Comparison of ENCODE assay signal across 34 cellular contexts in genomic region chr7:12138421-12138820, GRCh38.
"Had no signal": no experiment of that assay in that cellular context is flagged by ENCODE, and none has a peak within 500 bp of the region (broad histone marks: within the 10 kb centered on the region; RNA-seq: fewer than 3 reads in every experiment).

No MANE protein-coding gene starts in this region.

- H3K4me3 Mint-ChIP-seq: activated CD4-positive, alpha-beta memory T cell treated with anti-CD3 and anti-CD28 coated beads for 36 hours; activated naive CD4-positive, alpha-beta T cell treated with anti-CD3 and anti-CD28 coated beads, Interleukin-2, amount 10 ng/mL, durations not matched to agents 7 days and 5 days; activated naive CD8-positive, alpha-beta T cell; activated naive CD8-positive, alpha-beta T cell treated with anti-CD3 and anti-CD28 coated beads, Interleukin-2, amount 50 U/mL, for 24 hours; activated T-cell treated with anti-CD3 and anti-CD28 coated beads, Interleukin-2, amount 50 U/mL, for 4 hours; activated T-helper 1 cell treated with anti-CD3 and anti-CD28 coated beads, Interleukin-12 subunit alpha, Interleukin-12 subunit beta, Interleukin-2, Interleukin-4 antibody, amounts not matched to agents 30 ng/mL and 10 ng/mL and 1 ng/mL, durations not matched to agents 14 hours and 24 hours and 36 hours; brain; T-helper 1 cell treated with Interleukin-12 subunit alpha and Interleukin-12 subunit beta and Interleukin-4 antibody, amounts not matched to agents 30 μg/mL and 1 μg/mL, for 36 hours; T-helper 2 cell treated with Interferon-gamma antibody and Interleukin-4, amounts not matched to agents 5 μg/mL and 100 μg/mL, for 36 hours; WTC11 had no signal

- H3K4me1 Mint-ChIP-seq: activated naive CD4-positive, alpha-beta T cell treated with anti-CD3 and anti-CD28 coated beads, Interleukin-2, amount 10 ng/mL, durations not matched to agents 7 days and 5 days; activated naive CD8-positive, alpha-beta T cell treated with anti-CD3 and anti-CD28 coated beads, Interleukin-2, amount 50 U/mL, for 24 hours; brain; WTC11 had no signal

- H3K4me3 ChIP-seq: MG63 had no signal

- H3K27me3 Mint-ChIP-seq: activated CD4-positive, alpha-beta memory T cell treated with anti-CD3 and anti-CD28 coated beads for 36 hours; activated naive CD4-positive, alpha-beta T cell treated with anti-CD3 and anti-CD28 coated beads, Interleukin-2, amount 10 ng/mL, durations not matched to agents 7 days and 5 days; activated naive CD8-positive, alpha-beta T cell; activated naive CD8-positive, alpha-beta T cell treated with anti-CD3 and anti-CD28 coated beads, Interleukin-2, amount 50 U/mL, for 24 hours; brain had no signal

- H3K27ac Mint-ChIP-seq: activated CD4-positive, alpha-beta memory T cell treated with anti-CD3 and anti-CD28 coated beads for 36 hours; activated naive CD4-positive, alpha-beta T cell treated with anti-CD3 and anti-CD28 coated beads, Interleukin-2, amount 10 ng/mL, durations not matched to agents 7 days and 5 days; activated naive CD8-positive, alpha-beta T cell; activated naive CD8-positive, alpha-beta T cell treated with anti-CD3 and anti-CD28 coated beads, Interleukin-2, amount 50 U/mL, for 24 hours; activated T-helper 1 cell treated with anti-CD3 and anti-CD28 coated beads, Interleukin-12 subunit alpha, Interleukin-12 subunit beta, Interleukin-2, Interleukin-4 antibody, amounts not matched to agents 30 ng/mL and 10 ng/mL and 1 ng/mL, durations not matched to agents 14 hours and 24 hours and 36 hours; brain; T-helper 1 cell treated with Interleukin-12 subunit alpha and Interleukin-12 subunit beta and Interleukin-4 antibody, amounts not matched to agents 30 μg/mL and 1 μg/mL, for 36 hours; T-helper 2 cell treated with Interferon-gamma antibody and Interleukin-4, amounts not matched to agents 5 μg/mL and 100 μg/mL, for 36 hours; WTC11 had no signal

- DNase-seq: activated CD4-positive, alpha-beta memory T cell treated with anti-CD3 and anti-CD28 coated beads for 36 hours; activated CD4-positive, alpha-beta T cell treated with anti-CD3 and anti-CD28 coated beads for 4 hours; activated CD4-positive, alpha-beta T cell treated with anti-CD3 and anti-CD28 coated beads, Interleukin-2, amount 50 U/mL, for 1 hour; activated CD8-positive, alpha-beta memory T cell treated with anti-CD3 and anti-CD28 coated beads, Interleukin-2, amount 50 U/mL, for 4 hours; activated effector memory CD4-positive, alpha-beta T cell treated with Interleukin-2 at 50 U/mL for 16 hours; activated naive CD4-positive, alpha-beta T cell treated with anti-CD3 and anti-CD28 coated beads, Interleukin-2, amount 10 ng/mL, durations not matched to agents 7 days and 5 days; activated naive CD8-positive, alpha-beta T cell treated with anti-CD3 and anti-CD28 coated beads, Interleukin-2, amount 50 U/mL, for 24 hours; activated T-cell treated with anti-CD3 and anti-CD28 coated beads for 4 hours; activated T-cell treated with anti-CD3 and anti-CD28 coated beads, Interleukin-2, amount 50 U/mL, for 4 hours; amniotic stem cell; aorta; cerebellar nuclear complex; Kasumi-1; KBM-7; MG63; NCI-H1048; NCI-H1105 treated with DMSO at 0.1 percent for 48 hours; NCI-H1436; NCI-H1694; NCI-H1930; NCI-H2081 treated with DMSO at 0.1 percent for 48 hours; NCI-H345; NCI-H524 treated with DMSO at 0.1 percent for 48 hours; NK-92 treated with Interleukin-12 subunit alpha and Interleukin-12 subunit beta, amount 100 ng/mL, for 24 hours; PC-3; SIG-M5 had no signal

- ATAC-seq: activated CD4-positive, CD25-positive, alpha-beta regulatory T cell treated with anti-CD3 and anti-CD28 coated beads, Interleukin-2, amount 50 U/mL, for 24 hours; activated naive CD8-positive, alpha-beta T cell treated with anti-CD3 and anti-CD28 coated beads, Interleukin-2, amount 50 U/mL, for 24 hours; activated T-cell treated with anti-CD3 and anti-CD28 coated beads, Interleukin-2, amount 50 U/mL, for 4 hours; PC-3; Right ventricle myocardium inferior; WTC11 had no signal

- H3K9me3 Mint-ChIP-seq: activated naive CD8-positive, alpha-beta T cell treated with anti-CD3 and anti-CD28 coated beads, Interleukin-2, amount 50 U/mL, for 24 hours; activated T-cell treated with anti-CD3 and anti-CD28 coated beads, Interleukin-2, amount 50 U/mL, for 4 hours; T-helper 2 cell treated with Interferon-gamma antibody and Interleukin-4, amounts not matched to agents 5 μg/mL and 100 μg/mL, for 36 hours had no signal
